In the genomic region with DNA sequence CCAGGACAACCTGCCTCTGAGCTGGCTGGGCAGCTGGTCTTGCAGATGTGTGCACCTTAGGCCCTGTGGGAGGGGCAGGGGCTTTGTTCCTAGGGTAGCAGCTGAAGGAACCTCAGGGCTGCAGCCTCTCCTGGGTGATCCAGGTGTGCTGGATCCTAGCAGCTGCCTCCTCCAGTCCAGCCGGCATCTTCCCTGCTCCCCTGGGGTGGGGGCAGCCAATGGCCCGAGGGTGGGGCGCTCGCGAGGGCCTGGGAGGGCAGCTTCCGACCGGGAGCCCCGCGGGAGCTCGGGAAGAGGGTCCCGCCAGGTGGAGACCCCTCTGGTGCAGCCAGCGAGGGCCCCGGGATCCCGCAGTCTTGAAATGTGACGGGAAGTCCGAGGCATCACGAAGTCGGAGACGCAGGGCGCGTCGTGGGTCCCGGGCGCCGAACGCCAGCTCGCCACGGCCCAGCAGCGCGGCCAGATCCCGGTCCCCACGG, we compare ENCODE assay signal across 2 cellular contexts.
TF ChIP-seq lines count a peak whose summit lies in the region.

No MANE protein-coding gene starts in this region.

TF ChIP-seq in SK-N-SH, 30 proteins besides CTCF, POLR2A, EP300 and RAD21 (continued from another document):
- TF ChIP-seq, protein P1, sequence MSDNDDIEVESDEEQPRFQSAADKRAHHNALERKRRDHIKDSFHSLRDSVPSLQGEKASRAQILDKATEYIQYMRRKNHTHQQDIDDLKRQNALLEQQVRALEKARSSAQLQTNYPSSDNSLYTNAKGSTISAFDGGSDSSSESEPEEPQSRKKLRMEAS (IDR thresholded peaks at IDR 0.05; ENCODE audit: low read depth), result no peak
- TF ChIP-seq NRF1 (IDR thresholded peaks at IDR 0.05; ENCODE audit: low read depth, low read length), result no peak
- no peak for TF ChIP-seq EZH2phosphoT487 (IDR thresholded peaks at IDR 0.05; ENCODE audit: borderline replicate concordance, low read depth)
- TF ChIP-seq, protein P2, sequence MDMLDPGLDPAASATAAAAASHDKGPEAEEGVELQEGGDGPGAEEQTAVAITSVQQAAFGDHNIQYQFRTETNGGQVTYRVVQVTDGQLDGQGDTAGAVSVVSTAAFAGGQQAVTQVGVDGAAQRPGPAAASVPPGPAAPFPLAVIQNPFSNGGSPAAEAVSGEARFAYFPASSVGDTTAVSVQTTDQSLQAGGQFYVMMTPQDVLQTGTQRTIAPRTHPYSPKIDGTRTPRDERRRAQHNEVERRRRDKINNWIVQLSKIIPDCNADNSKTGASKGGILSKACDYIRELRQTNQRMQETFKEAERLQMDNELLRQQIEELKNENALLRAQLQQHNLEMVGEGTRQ (IDR thresholded peaks at IDR 0.05; ENCODE audit: borderline replicate concordance, low read depth, low read length), result no peak
- TF ChIP-seq TAF1 (IDR thresholded peaks at IDR 0.05; ENCODE audit: borderline replicate concordance, low read depth, low read length), result no peak
- TF ChIP-seq, protein P3, sequence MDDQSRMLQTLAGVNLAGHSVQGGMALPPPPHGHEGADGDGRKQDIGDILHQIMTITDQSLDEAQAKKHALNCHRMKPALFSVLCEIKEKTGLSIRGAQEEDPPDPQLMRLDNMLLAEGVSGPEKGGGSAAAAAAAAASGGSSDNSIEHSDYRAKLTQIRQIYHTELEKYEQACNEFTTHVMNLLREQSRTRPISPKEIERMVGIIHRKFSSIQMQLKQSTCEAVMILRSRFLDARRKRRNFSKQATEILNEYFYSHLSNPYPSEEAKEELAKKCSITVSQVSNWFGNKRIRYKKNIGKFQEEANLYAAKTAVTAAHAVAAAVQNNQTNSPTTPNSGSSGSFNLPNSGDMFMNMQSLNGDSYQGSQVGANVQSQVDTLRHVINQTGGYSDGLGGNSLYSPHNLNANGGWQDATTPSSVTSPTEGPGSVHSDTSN (IDR thresholded peaks at IDR 0.05), result no peak
- TF ChIP-seq TEAD4 (IDR thresholded peaks at IDR 0.05; ENCODE audit: borderline replicate concordance, insufficient read depth), result no peak
- no peak for TF ChIP-seq RFX5 (IDR thresholded peaks at IDR 0.05; ENCODE audit: low read length)
- TF ChIP-seq SMC3 (IDR thresholded peaks at IDR 0.05; ENCODE audit: low read depth, low read length), result no peak
- no peak for TF ChIP-seq FOXM1 (IDR thresholded peaks at IDR 0.05; ENCODE audit: low read depth)
- no peak for TF ChIP-seq NFIC (IDR thresholded peaks at IDR 0.05; ENCODE audit: borderline replicate concordance)
- no peak for TF ChIP-seq SIN3A (IDR thresholded peaks at IDR 0.05; ENCODE audit: borderline replicate concordance, low read depth, low read length)

TF ChIP-seq in SK-N-SH treated with all-trans-retinoic acid at 6 μM for 48 hours, 23 proteins besides CTCF, POLR2A, EP300 and RAD21 (continued from another document):
- TF ChIP-seq, protein P4, sequence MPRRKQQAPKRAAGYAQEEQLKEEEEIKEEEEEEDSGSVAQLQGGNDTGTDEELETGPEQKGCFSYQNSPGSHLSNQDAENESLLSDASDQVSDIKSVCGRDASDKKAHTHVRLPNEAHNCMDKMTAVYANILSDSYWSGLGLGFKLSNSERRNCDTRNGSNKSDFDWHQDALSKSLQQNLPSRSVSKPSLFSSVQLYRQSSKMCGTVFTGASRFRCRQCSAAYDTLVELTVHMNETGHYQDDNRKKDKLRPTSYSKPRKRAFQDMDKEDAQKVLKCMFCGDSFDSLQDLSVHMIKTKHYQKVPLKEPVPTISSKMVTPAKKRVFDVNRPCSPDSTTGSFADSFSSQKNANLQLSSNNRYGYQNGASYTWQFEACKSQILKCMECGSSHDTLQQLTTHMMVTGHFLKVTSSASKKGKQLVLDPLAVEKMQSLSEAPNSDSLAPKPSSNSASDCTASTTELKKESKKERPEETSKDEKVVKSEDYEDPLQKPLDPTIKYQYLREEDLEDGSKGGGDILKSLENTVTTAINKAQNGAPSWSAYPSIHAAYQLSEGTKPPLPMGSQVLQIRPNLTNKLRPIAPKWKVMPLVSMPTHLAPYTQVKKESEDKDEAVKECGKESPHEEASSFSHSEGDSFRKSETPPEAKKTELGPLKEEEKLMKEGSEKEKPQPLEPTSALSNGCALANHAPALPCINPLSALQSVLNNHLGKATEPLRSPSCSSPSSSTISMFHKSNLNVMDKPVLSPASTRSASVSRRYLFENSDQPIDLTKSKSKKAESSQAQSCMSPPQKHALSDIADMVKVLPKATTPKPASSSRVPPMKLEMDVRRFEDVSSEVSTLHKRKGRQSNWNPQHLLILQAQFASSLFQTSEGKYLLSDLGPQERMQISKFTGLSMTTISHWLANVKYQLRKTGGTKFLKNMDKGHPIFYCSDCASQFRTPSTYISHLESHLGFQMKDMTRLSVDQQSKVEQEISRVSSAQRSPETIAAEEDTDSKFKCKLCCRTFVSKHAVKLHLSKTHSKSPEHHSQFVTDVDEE (CRISPR knock-in tag; IDR thresholded peaks at IDR 0.05), result no peak
- TF ChIP-seq, protein P5, sequence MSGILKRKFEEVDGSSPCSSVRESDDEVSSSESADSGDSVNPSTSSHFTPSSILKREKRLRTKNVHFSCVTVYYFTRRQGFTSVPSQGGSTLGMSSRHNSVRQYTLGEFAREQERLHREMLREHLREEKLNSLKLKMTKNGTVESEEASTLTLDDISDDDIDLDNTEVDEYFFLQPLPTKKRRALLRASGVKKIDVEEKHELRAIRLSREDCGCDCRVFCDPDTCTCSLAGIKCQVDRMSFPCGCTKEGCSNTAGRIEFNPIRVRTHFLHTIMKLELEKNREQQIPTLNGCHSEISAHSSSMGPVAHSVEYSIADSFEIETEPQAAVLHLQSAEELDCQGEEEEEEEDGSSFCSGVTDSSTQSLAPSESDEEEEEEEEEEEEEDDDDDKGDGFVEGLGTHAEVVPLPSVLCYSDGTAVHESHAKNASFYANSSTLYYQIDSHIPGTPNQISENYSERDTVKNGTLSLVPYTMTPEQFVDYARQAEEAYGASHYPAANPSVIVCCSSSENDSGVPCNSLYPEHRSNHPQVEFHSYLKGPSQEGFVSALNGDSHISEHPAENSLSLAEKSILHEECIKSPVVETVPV (CRISPR knock-in tag; IDR thresholded peaks at IDR 0.05), result no peak
- no peak for TF ChIP-seq ZC3H10 (CRISPR knock-in tag; IDR thresholded peaks at IDR 0.05)
- TF ChIP-seq OSR1 (CRISPR knock-in tag; IDR thresholded peaks at IDR 0.05), result no peak
- TF ChIP-seq CSDC2 (CRISPR knock-in tag; IDR thresholded peaks at IDR 0.05), result no peak
- TF ChIP-seq, protein P6, sequence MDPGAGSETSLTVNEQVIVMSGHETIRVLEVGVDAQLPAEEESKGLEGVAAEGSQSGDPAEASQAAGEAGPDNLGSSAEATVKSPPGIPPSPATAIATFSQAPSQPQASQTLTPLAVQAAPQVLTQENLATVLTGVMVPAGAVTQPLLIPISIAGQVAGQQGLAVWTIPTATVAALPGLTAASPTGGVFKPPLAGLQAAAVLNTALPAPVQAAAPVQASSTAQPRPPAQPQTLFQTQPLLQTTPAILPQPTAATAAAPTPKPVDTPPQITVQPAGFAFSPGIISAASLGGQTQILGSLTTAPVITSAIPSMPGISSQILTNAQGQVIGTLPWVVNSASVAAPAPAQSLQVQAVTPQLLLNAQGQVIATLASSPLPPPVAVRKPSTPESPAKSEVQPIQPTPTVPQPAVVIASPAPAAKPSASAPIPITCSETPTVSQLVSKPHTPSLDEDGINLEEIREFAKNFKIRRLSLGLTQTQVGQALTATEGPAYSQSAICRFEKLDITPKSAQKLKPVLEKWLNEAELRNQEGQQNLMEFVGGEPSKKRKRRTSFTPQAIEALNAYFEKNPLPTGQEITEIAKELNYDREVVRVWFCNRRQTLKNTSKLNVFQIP (CRISPR knock-in tag; IDR thresholded peaks at IDR 0.05; ENCODE audit: borderline replicate concordance, low read depth), result no peak
- no peak for TF ChIP-seq BACH2 (CRISPR knock-in tag; IDR thresholded peaks at IDR 0.05; ENCODE audit: borderline replicate concordance)
- no peak for TF ChIP-seq ARNTL (CRISPR knock-in tag; IDR thresholded peaks at IDR 0.05; ENCODE audit: borderline replicate concordance, low read depth)
- no peak for TF ChIP-seq SNAI2 (CRISPR knock-in tag; IDR thresholded peaks at IDR 0.05)
- no peak for TF ChIP-seq GLIS3 (CRISPR knock-in tag; IDR thresholded peaks at IDR 0.05)
- TF ChIP-seq ZNF8 (CRISPR knock-in tag; IDR thresholded peaks at IDR 0.05), result no peak
- TF ChIP-seq ZFP3 (CRISPR knock-in tag; IDR thresholded peaks at IDR 0.05), result no peak
- TF ChIP-seq TCF4 (CRISPR knock-in tag; IDR thresholded peaks at IDR 0.05; ENCODE audit: borderline replicate concordance), result no peak
- TF ChIP-seq, protein P7, sequence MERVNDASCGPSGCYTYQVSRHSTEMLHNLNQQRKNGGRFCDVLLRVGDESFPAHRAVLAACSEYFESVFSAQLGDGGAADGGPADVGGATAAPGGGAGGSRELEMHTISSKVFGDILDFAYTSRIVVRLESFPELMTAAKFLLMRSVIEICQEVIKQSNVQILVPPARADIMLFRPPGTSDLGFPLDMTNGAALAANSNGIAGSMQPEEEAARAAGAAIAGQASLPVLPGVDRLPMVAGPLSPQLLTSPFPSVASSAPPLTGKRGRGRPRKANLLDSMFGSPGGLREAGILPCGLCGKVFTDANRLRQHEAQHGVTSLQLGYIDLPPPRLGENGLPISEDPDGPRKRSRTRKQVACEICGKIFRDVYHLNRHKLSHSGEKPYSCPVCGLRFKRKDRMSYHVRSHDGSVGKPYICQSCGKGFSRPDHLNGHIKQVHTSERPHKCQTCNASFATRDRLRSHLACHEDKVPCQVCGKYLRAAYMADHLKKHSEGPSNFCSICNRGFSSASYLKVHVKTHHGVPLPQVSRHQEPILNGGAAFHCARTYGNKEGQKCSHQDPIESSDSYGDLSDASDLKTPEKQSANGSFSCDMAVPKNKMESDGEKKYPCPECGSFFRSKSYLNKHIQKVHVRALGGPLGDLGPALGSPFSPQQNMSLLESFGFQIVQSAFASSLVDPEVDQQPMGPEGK (CRISPR knock-in tag; IDR thresholded peaks at IDR 0.05; ENCODE audit: borderline replicate concordance), result no peak
- no peak for TF ChIP-seq ZNF70 (CRISPR knock-in tag; IDR thresholded peaks at IDR 0.05)
- no peak for TF ChIP-seq PPARA (CRISPR knock-in tag; IDR thresholded peaks at IDR 0.05; ENCODE audit: borderline replicate concordance)
- no peak for TF ChIP-seq ZFP30 (CRISPR knock-in tag; IDR thresholded peaks at IDR 0.05)
